16 cellular contexts compared by ENCODE assay signal in the genomic region with DNA sequence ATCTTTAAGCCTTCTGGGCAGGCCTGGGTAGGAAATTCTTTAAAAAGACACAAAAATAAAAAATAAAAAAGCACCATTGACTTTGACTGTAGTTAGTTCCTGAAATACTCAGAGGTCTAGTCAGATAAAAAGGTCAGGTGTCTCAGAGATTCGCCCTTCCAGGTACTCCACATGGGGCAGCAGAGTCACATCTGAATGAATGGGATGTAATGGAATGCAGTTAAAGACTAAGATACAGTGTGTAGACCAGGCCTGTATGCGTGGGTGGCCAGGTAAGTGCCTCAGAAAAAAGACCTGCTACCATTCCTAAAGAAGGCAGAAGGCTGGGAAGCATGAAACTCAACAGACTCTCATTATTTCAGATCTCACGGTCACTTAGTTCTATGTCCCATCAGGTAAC.
DNase-seq lines count a peak whose midpoint lies in the region; ATAC-seq and TF ChIP-seq lines count a peak whose summit lies in the region.
"Had no signal": no experiment of that assay in that cellular context is flagged by ENCODE, and none has a peak within 500 bp of the region (broad histone marks: within the 10 kb centered on the region; RNA-seq: fewer than 3 reads in every experiment).

No MANE protein-coding gene starts in this region.

- H3K4me3 ChIP-seq in neural cell (ENCODE audit: low read length), result no peak overlapping the region
- H3K4me3 ChIP-seq: A549, coronary artery had no signal

- DNase-seq in NCI-H1092 treated with DMSO at 0.1 percent for 48 hours (lab: John Stamatoyannopoulos, UW), result peak; percentile 5
- DNase-seq in NCI-H1092 (lab: John Stamatoyannopoulos, UW), result no peak
- no peak for DNase-seq in cerebellum (ENCODE audit: low spot score)
- DNase-seq: activated CD4-positive, CD25-positive, alpha-beta regulatory T cell; activated T-cell treated with anti-CD3 and anti-CD28 coated beads for 4 hours; amniotic stem cell; MV-4-11; NCI-H524; stimulated activated CD4-positive, alpha-beta T cell treated with anti-CD3 and anti-CD28 coated beads, Interleukin-15, amount 100 ng/mL, for 24 hours had no signal

- no peak overlapping the region for H3K9ac ChIP-seq in neural cell (ENCODE audit: low read length)

- TF ChIP-seq CTCF in VCaP (conservative IDR thresholded peaks at IDR 0.05) (peak; percentile 67), neural cell (IDR thresholded peaks at IDR 0.05; ENCODE audit: poor library complexity, severe bottlenecking) (peak; percentile 36)

- H3K9me2 ChIP-seq in neural cell (ENCODE audit: insufficient read depth, low read length), result no peaks in the 10 kb centered on the region

- no peaks in the 10 kb centered on the region for H3K9me3 ChIP-seq in neural cell (ENCODE audit: low read length)
- H3K9me3 ChIP-seq: A549 had no signal

- no peaks in the 10 kb centered on the region for H4K20me1 ChIP-seq in neural cell (ENCODE audit: insufficient read depth)

- H3K36me3 ChIP-seq in neural cell (ENCODE audit: insufficient read depth, low read length), result no peaks in the 10 kb centered on the region

- no peak overlapping the region for H3K4me2 ChIP-seq in neural cell (ENCODE audit: low read length)
- H3K4me2 ChIP-seq: A549 had no signal

- TF ChIP-seq RAD21 in Ishikawa (IDR thresholded peaks at IDR 0.05; ENCODE audit: low read depth) (peak; percentile 49), neural cell (conservative IDR thresholded peaks at IDR 0.05) (peak; percentile 15)

- TF ChIP-seq EP300 in Ishikawa (IDR thresholded peaks at IDR 0.05; ENCODE audit: borderline replicate concordance) (no peak), neural cell (conservative IDR thresholded peaks at IDR 0.05; ENCODE audit: poor library complexity, severe bottlenecking) (no peak)

- H3K27ac ChIP-seq in VCaP (no peak overlapping the region), neural cell (ENCODE audit: low read length) (no peak overlapping the region)
- H3K27ac ChIP-seq: A549, coronary artery had no signal

- ATAC-seq in GM19467 (IDR thresholded peaks at IDR 0.05; ENCODE audit: unreplicated experiment) (no peak), HG02870 (IDR thresholded peaks at IDR 0.05; ENCODE audit: unreplicated experiment) (no peak)

- H3K79me2 ChIP-seq in neural cell (replicated peaks; ENCODE audit: insufficient read depth, low read length), result no peaks in the 10 kb centered on the region

- no peaks in the 10 kb centered on the region for H3K27me3 ChIP-seq in neural cell (ENCODE audit: insufficient read depth, low read depth, low read length)

- H3F3A ChIP-seq in neural cell (ENCODE audit: insufficient read depth, low read length, poor library complexity, severe bottlenecking), result no peaks in the 10 kb centered on the region

- H2AFZ ChIP-seq in neural cell (ENCODE audit: low read depth, low read length), result no peak overlapping the region

TF ChIP-seq in Ishikawa, 13 proteins besides CTCF, POLR2A, EP300 and RAD21:
- TF ChIP-seq CEBPB (IDR thresholded peaks at IDR 0.05), result no peak
- TF ChIP-seq YY1 (IDR thresholded peaks at IDR 0.05; ENCODE audit: low read depth), result no peak
- TF ChIP-seq TEAD4 (IDR thresholded peaks at IDR 0.05), result no peak
- TF ChIP-seq EGR1 (IDR thresholded peaks at IDR 0.05), result peak; percentile 38; the same call in 1 of the 2 replicates
- TF ChIP-seq, protein P1, sequence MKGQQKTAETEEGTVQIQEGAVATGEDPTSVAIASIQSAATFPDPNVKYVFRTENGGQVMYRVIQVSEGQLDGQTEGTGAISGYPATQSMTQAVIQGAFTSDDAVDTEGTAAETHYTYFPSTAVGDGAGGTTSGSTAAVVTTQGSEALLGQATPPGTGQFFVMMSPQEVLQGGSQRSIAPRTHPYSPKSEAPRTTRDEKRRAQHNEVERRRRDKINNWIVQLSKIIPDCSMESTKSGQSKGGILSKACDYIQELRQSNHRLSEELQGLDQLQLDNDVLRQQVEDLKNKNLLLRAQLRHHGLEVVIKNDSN (IDR thresholded peaks at IDR 0.05), result no peak
- TF ChIP-seq TAF1 (IDR thresholded peaks at IDR 0.05; ENCODE audit: low read depth), result no peak

TF ChIP-seq in neural cell, 6 proteins besides CTCF, POLR2A, EP300 and RAD21:
- TF ChIP-seq REST (IDR thresholded peaks at IDR 0.05; ENCODE audit: borderline replicate concordance) (no peak), EZH2 (IDR thresholded peaks at IDR 0.05; ENCODE audit: borderline replicate concordance, insufficient read depth, low read length, poor library complexity, severe bottlenecking) (no peak), POLR2AphosphoS5 (IDR thresholded peaks at IDR 0.05) (no peak), SMC3 (conservative IDR thresholded peaks at IDR 0.05; ENCODE audit: poor library complexity) (no peak), MXI1 (conservative IDR thresholded peaks at IDR 0.05; ENCODE audit: poor library complexity, severe bottlenecking) (no peak), TAF1 (IDR thresholded peaks at IDR 0.05; ENCODE audit: low read depth) (no peak)
